26 cellular contexts compared by ENCODE assay signal in the genomic region with DNA sequence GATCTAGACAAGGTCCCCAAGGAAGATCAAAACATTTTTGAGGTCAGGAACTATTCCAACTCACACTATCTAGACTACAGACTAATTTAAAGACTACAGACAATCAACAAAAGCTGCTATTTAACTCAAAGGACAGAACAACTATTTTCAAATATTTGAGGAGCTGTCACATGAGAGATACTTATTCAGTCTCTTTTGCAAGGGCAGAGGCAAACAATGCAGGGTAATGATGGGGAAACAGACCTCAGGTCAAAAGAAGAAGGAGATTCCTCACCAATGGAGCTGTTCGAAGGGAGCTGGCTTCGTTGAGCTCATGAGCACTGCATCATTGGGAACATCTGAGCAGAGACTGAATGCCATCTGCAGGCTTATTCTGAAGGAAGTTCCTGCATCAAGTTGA.
DNase-seq lines count a peak whose midpoint lies in the region; ATAC-seq, FAIRE-seq and TF ChIP-seq lines count a peak whose summit lies in the region.
"Had no signal": no experiment of that assay in that cellular context is flagged by ENCODE, and none has a peak within 500 bp of the region (broad histone marks: within the 10 kb centered on the region; RNA-seq: fewer than 3 reads in every experiment).

No MANE protein-coding gene starts in this region.

- H3K4me3 Mint-ChIP-seq in endothelial cell (ENCODE audit: unreplicated experiment) = peak overlapping the region; percentile 50
- H3K4me3 Mint-ChIP-seq: CD4-positive, alpha-beta T cell had no signal

- peak overlapping the region; percentile 91; the same call in 1 of the 2 replicates for H2AK5ac ChIP-seq in IMR-90 (ENCODE audit: low read depth, low read length)

- no peaks in the 10 kb centered on the region for H3K36me3 ChIP-seq in IMR-90 (ENCODE audit: control insufficient read depth, insufficient read depth, low read length)

- TF ChIP-seq RAD21 in A549 (conservative IDR thresholded peaks at IDR 0.05 in 1 of 2, IDR thresholded peaks at IDR 0.05 in 1 of 2) = no peak
- no peak for TF ChIP-seq RAD21 in IMR-90 (IDR thresholded peaks at IDR 0.05; ENCODE audit: low read length)

- H3K18ac ChIP-seq in IMR-90 (ENCODE audit: low read depth, low read length) = peak overlapping the region; percentile 99

- no peak for FAIRE-seq in A549 (lab: Jason Lieb, UNC)
- FAIRE-seq in RCC 7860 (lab: Jason Lieb, UNC) = no peak
- FAIRE-seq: GM12878 had no signal

- H3K36me3 Mint-ChIP-seq in endothelial cell (ENCODE audit: low read depth, unreplicated experiment) = peaks cover 32% of the 10 kb centered on the region

- no peak for TF ChIP-seq POLR2A in A549 (IDR thresholded peaks at IDR 0.05; ENCODE audit: low read length)
- no peak for TF ChIP-seq POLR2A in IMR-90 (IDR thresholded peaks at IDR 0.05; ENCODE audit: low read depth, low read length)

- BruUV-seq in IMR-90 (replicated peaks; lab: Mats Ljungman, UMichigan) = no TSS peak

- peaks cover 42% of the 10 kb centered on the region for H3K4me1 ChIP-seq in A549
- H3K4me1 ChIP-seq in IMR-90 (ENCODE audit: control insufficient read depth, insufficient read depth, low read length) = peaks cover 23% of the 10 kb centered on the region

- no peak overlapping the region for H3K56ac ChIP-seq in IMR-90 (ENCODE audit: extremely low read depth, insufficient read depth, low read length)

- H2AK9ac ChIP-seq in IMR-90 (replicated peaks; ENCODE audit: low read depth, low read length, poor library complexity) = no peak overlapping the region

- H3K9me3 ChIP-seq in A549 (peaks cover 32% of the 10 kb centered on the region), IMR-90 (ENCODE audit: control insufficient read depth, insufficient read depth, low read length) (no peaks in the 10 kb centered on the region)
- H3K9me3 ChIP-seq: SK-N-SH had no signal

- H3K9me3 Mint-ChIP-seq in endothelial cell (ENCODE audit: unreplicated experiment) = peaks cover 4% of the 10 kb centered on the region
- H3K9me3 Mint-ChIP-seq: CD4-positive, alpha-beta T cell had no signal

- no peak overlapping the region for H3K23ac ChIP-seq in IMR-90 (ENCODE audit: low read depth, low read length)

- H3K27ac Mint-ChIP-seq in endothelial cell (ENCODE audit: unreplicated experiment) = no peak overlapping the region
- H3K27ac Mint-ChIP-seq: CD4-positive, alpha-beta T cell had no signal

- 0 out of 2 replicates have a peak overlapping the region, but pooled peaks have one; percentile 33 for H3K14ac ChIP-seq in IMR-90 (replicated peaks; ENCODE audit: low read depth, low read length)

- peaks cover 2% of the 10 kb centered on the region for H3K27me3 Mint-ChIP-seq in endothelial cell (ENCODE audit: unreplicated experiment)
- H3K27me3 Mint-ChIP-seq: CD4-positive, alpha-beta T cell had no signal

- POLR2A ChIA-PET in A549 (lab: Yijun Ruan, JAX) = no interaction called here
- POLR2A ChIA-PET in IMR-90 (lab: Charles Lee; ENCODE audit: unreplicated experiment) = no interaction called here

- peak overlapping the region; percentile 19; the same call in 1 of the 2 replicates for H3K4ac ChIP-seq in IMR-90 (ENCODE audit: low read depth, low read length)

- H3K4me2 ChIP-seq in A549 (no peak overlapping the region), IMR-90 (ENCODE audit: low read depth, low read length) (no peak overlapping the region)
- H3K4me2 ChIP-seq: BLaER1 treated with 17β-estradiol and CSF1 and Interleukin-3, amounts not matched to agents 10 nM and 100 nM; SK-N-SH had no signal

- CTCF ChIA-PET in A549 (lab: Yijun Ruan, JAX) (interaction anchor here (1.1 to 2.3 kb wide), 3 partner anchors 20 to 49 kb away, joined by 3 to 5 read pairs (median 3); no protein-coding TSS in a partner anchor), IMR-90 (lab: Yijun Ruan, JAX) (no interaction called here)

- no peak overlapping the region for H3K9ac ChIP-seq in IMR-90 (ENCODE audit: low read depth, low read length)
- H3K9ac ChIP-seq: BLaER1 treated with 17β-estradiol and CSF1 and Interleukin-3, amounts not matched to agents 10 nM and 100 nM; SK-N-SH had no signal

- peak overlapping the region; percentile 99 for H4K5ac ChIP-seq in IMR-90 (ENCODE audit: low read depth, low read length)

- no peak for TF ChIP-seq EP300 in A549 (IDR thresholded peaks at IDR 0.05)

- H2AFZ ChIP-seq in IMR-90 (replicated peaks; ENCODE audit: low read length, poor library complexity) = no peak overlapping the region

- no peaks in the 10 kb centered on the region for H3K4me1 Mint-ChIP-seq in endothelial cell (ENCODE audit: unreplicated experiment)

- intact Hi-C loops in IMR-90 (cut with micrococcal nuclease) = loop anchor here (10.0 kb wide), 1 partner anchor 618 kb away; no protein-coding TSS in a partner anchor

- H2BK120ac ChIP-seq in IMR-90 (ENCODE audit: low read depth, low read length) = peak overlapping the region; percentile 6; the same call in 1 of the 2 replicates

- H3K4me3 ChIP-seq in A549 = no peak overlapping the region
- H3K4me3 ChIP-seq in IMR-90 (ENCODE audit: insufficient read depth, low read depth, low read length) = no peak overlapping the region
- H3K4me3 ChIP-seq: BLaER1 treated with 17β-estradiol and CSF1 and Interleukin-3, amounts not matched to agents 10 nM and 100 nM; GM12878 had no signal

- peak overlapping the region; percentile 26 to 65 for H4K8ac ChIP-seq in IMR-90 (ENCODE audit: low read depth in 2 of 2, low read length in 2 of 2)

- H3K9me1 ChIP-seq in IMR-90 (ENCODE audit: insufficient read depth, low read length) = no peaks in the 10 kb centered on the region

- peak overlapping the region; percentile 81; the same call in 1 of the 2 replicates for H4K91ac ChIP-seq in IMR-90 (ENCODE audit: insufficient read depth, low read depth, low read length)

- H2BK20ac ChIP-seq in IMR-90 (ENCODE audit: low read depth, low read length) = peak overlapping the region; percentile 73; the same call in 1 of the 2 replicates

- ATAC-seq in A549 (no peak), IMR-90 (ENCODE audit: low read depth) (no peak)
- ATAC-seq: GM12878, Panc1 had no signal

- no peaks in the 10 kb centered on the region for H4K20me1 ChIP-seq in IMR-90 (ENCODE audit: insufficient read depth, low read length)
- H4K20me1 ChIP-seq: BLaER1 treated with 17β-estradiol and CSF1 and Interleukin-3, amounts not matched to agents 10 nM and 100 nM had no signal

- peak overlapping the region; percentile 67; the same call in 2 of the 3 replicates for H2BK15ac ChIP-seq in IMR-90 (ENCODE audit: low read depth, low read length)

- in situ Hi-C loops in IMR-90 (cut with MboI; ENCODE audit: low sequenced_read_pairs) = no loop called here

- H3K27ac ChIP-seq in A549 = peak overlapping the region; percentile 88 to 89
- H3K27ac ChIP-seq in IMR-90 (ENCODE audit: insufficient read depth, low read length) = peak overlapping the region; percentile 55
- H3K27ac ChIP-seq: BLaER1 treated with 17β-estradiol and CSF1 and Interleukin-3, amounts not matched to agents 10 nM and 100 nM had no signal

- dilution Hi-C loops in IMR-90 (cut with HindIII; ENCODE audit: low sequenced_read_pairs, unreplicated experiment) = no loop called here

- no peaks in the 10 kb centered on the region for H3K27me3 ChIP-seq in IMR-90 (ENCODE audit: control insufficient read depth, insufficient read depth, low read length)
- H3K27me3 ChIP-seq: BLaER1 treated with 17β-estradiol and CSF1 and Interleukin-3, amounts not matched to agents 10 nM and 100 nM had no signal

- no peak for TF ChIP-seq CTCF in A549 (IDR thresholded peaks at IDR 0.05)
- no peak for TF ChIP-seq CTCF in IMR-90 (conservative IDR thresholded peaks at IDR 0.05; ENCODE audit: low read depth, low read length)
- no peak for TF ChIP-seq CTCF in endothelial cell (IDR thresholded peaks at IDR 0.05; ENCODE audit: unreplicated experiment)

- WGBS in A549 (ENCODE audit: missing lambda C conversion rate) = 38% methylated on average over 2 of the region's 2 CpGs
- WGBS in IMR-90 (ENCODE audit: extremely low coverage in 2 of 2, insufficient read length in 1 of 2), 2 experiments = 75% methylated on average over 2 of the region's 2 CpGs; no CpG with 5 or more reads in 1 of the 2 experiments

- peak overlapping the region; percentile 71 for H2BK5ac ChIP-seq in IMR-90 (ENCODE audit: low read depth, low read length, poor library complexity, severe bottlenecking)

- no peak for DNase-seq in A549 (ENCODE audit: low read depth in 1 of 2, low spot score in 1 of 2)
- no peak for DNase-seq in IMR-90
- no peak for DNase-seq in endothelial cell (ENCODE audit: low spot score)
- peak; percentile 95 for DNase-seq in foreskin melanocyte
- DNase-seq in RCC 7860 (ENCODE audit: low spot score) = no peak
- DNase-seq in effector CD8-positive, alpha-beta T cell (lab: John Stamatoyannopoulos, UW) = no peak
- no peak for DNase-seq in SW 1271 (lab: John Stamatoyannopoulos, UW)
- DNase-seq: AML-193; CD4-positive, alpha-beta T cell; COR-L47; EL; GDM1; GOT3; HCEC 1CT; KG1; NCI-H1092; NCI-H1417 treated with DMSO at 0.1 percent for 48 hours; NCI-H1694 treated with DMSO at 0.1 percent for 48 hours; NCI-H2081; NCI-H2227 treated with DMSO at 0.1 percent for 48 hours; NCI-H69; SIG-M5; SK-N-SH had no signal

- H3K79me1 ChIP-seq in IMR-90 (ENCODE audit: low read depth in 1 of 2, low read length in 2 of 2) = no peaks in the 10 kb centered on the region

TF ChIP-seq in A549, 52 proteins besides CTCF, POLR2A, EP300 and RAD21 (continues in another document):
- TF ChIP-seq BHLHE40 (IDR thresholded peaks at IDR 0.05; ENCODE audit: low read depth, low read length) (no peak), GATA3 (IDR thresholded peaks at IDR 0.05; ENCODE audit: borderline replicate concordance) (0 out of 2 replicates have a peak, but pooled peaks have one; percentile 20), SMC3 (IDR thresholded peaks at IDR 0.05) (no peak), ZC3H11A (IDR thresholded peaks at IDR 0.05) (no peak), CEBPB (IDR thresholded peaks at IDR 0.05) (0 out of 4 replicates have a peak, but pooled peaks of 1 of the 2 experiments have one; percentile 4)

TF ChIP-seq in IMR-90, 13 proteins besides CTCF, POLR2A, EP300 and RAD21 (continues in another document):
- TF ChIP-seq SMC3 (IDR thresholded peaks at IDR 0.05; ENCODE audit: low read depth, low read length) (no peak), MXI1 (IDR thresholded peaks at IDR 0.05; ENCODE audit: borderline replicate concordance, low read depth, low read length) (no peak), MAFK (IDR thresholded peaks at IDR 0.05; ENCODE audit: low read depth, low read length) (no peak), CEBPB (IDR thresholded peaks at IDR 0.05; ENCODE audit: low read depth, low read length) (no peak), BHLHE40 (IDR thresholded peaks at IDR 0.05; ENCODE audit: low read depth, low read length) (no peak), RCOR1 (IDR thresholded peaks at IDR 0.05; ENCODE audit: insufficient replicate concordance, low read length) (no peak), FOS (IDR thresholded peaks at IDR 0.05; ENCODE audit: low read depth, low read length) (no peak), MAZ (IDR thresholded peaks at IDR 0.05; ENCODE audit: borderline replicate concordance, low read depth, low read length) (no peak), CHD1 (IDR thresholded peaks at IDR 0.05; ENCODE audit: low read depth, low read length) (no peak)
